8 cellular contexts compared by ENCODE assay signal in genomic region chrX:153968754-153969124, GRCh38. TPM values are rescaled to one million over a fixed set of nuclear protein-coding genes. Genes with fewer than 3 reads are reported as not detected.
DNase-seq lines count a peak whose midpoint lies in the region; ATAC-seq and TF ChIP-seq lines count a peak whose summit lies in the region.

No MANE protein-coding gene starts in this region.

- H3K9me2 ChIP-seq in MM.1S (replicated peaks; ENCODE audit: insufficient read depth, low read length) = no peaks in the 10 kb centered on the region

- WGBS in upper lobe of left lung, 2 donors = 61% methylated on average over 7 of the region's 12 CpGs; no CpG with 5 or more reads in 1 of the 2 donors

- peak overlapping the region; percentile 50 to 89 for H3K27ac Mint-ChIP-seq in activated naive CD4-positive, alpha-beta T cell treated with anti-CD3 and anti-CD28 coated beads, Interleukin-2, amount 50 U/mL, for 72 hours

- peaks cover 20% of the 10 kb centered on the region for H3K4me1 ChIP-seq in MM.1S (ENCODE audit: low read length)
- H3K4me1 ChIP-seq in upper lobe of left lung = peaks cover 36 to 60% (median 39%) of the 10 kb centered on the region in 4 donors

- H3K79me2 ChIP-seq in MM.1S (ENCODE audit: low read length) = peaks cover 80% of the 10 kb centered on the region

- H3K27me3 ChIP-seq in MM.1S (replicated peaks; ENCODE audit: insufficient read depth, low read length) = no peaks in the 10 kb centered on the region
- no peaks in the 10 kb centered on the region for H3K27me3 ChIP-seq in layer of hippocampus (ENCODE audit: control insufficient read depth, insufficient read depth, low read length)
- no peaks in the 10 kb centered on the region for H3K27me3 ChIP-seq in upper lobe of left lung

- no peaks in the 10 kb centered on the region for H3K9me3 Mint-ChIP-seq in activated naive CD4-positive, alpha-beta T cell treated with anti-CD3 and anti-CD28 coated beads, Interleukin-2, amount 50 U/mL, for 72 hours

- DNase-seq in EL (peak; percentile 16), MM.1S (peak; percentile 84), upper lobe of left lung (peak in 1 of 2 donors; percentile 19), hippocampal formation (lab: John Stamatoyannopoulos, UW) (no peak)
- no peak for DNase-seq in activated naive CD4-positive, alpha-beta T cell treated with anti-CD3 and anti-CD28 coated beads, Interleukin-2, amount 50 U/mL, for 72 hours (ENCODE audit: low spot score in 2 of 2)

- H3K27ac ChIP-seq in MM.1S (ENCODE audit: low read length) = peak overlapping the region; percentile 69; the same call in 1 of the 2 replicates
- H3K27ac ChIP-seq in layer of hippocampus (ENCODE audit: low read depth, low read length) = peak overlapping the region; percentile 99
- peak overlapping the region; percentile 18 to 100 (median 98) for H3K27ac ChIP-seq in upper lobe of left lung

- H3K9me3 ChIP-seq in MM.1S (replicated peaks; ENCODE audit: insufficient read depth, low read length) = no peaks in the 10 kb centered on the region
- peaks cover 0 to 10% (median 0%) of the 10 kb centered on the region in 4 donors for H3K9me3 ChIP-seq in upper lobe of left lung

- peak; percentile 39 for TF ChIP-seq CTCF in MM.1S (IDR thresholded peaks at IDR 0.05; ENCODE audit: low read length)
- TF ChIP-seq CTCF in upper lobe of left lung (IDR thresholded peaks at IDR 0.05) = no peak

- H3K4me3 ChIP-seq in MM.1S (ENCODE audit: low read length) = peak overlapping the region; percentile 94
- H3K4me3 ChIP-seq in upper lobe of left lung = peak overlapping the region in 2 of 4 donors; percentile 75 to 90

- H4K20me1 ChIP-seq in MM.1S (ENCODE audit: insufficient read depth, low read length) = peaks cover 23% of the 10 kb centered on the region

- no peak for ATAC-seq in activated naive CD4-positive, alpha-beta T cell treated with anti-CD3 and anti-CD28 coated beads, Interleukin-2, amount 50 U/mL, for 72 hours
- ATAC-seq in upper lobe of left lung (ENCODE audit: low FRiP score in 2 of 2) (no peak), GM18520 (IDR thresholded peaks at IDR 0.05; ENCODE audit: unreplicated experiment) (no peak), HG03469 (IDR thresholded peaks at IDR 0.05; ENCODE audit: unreplicated experiment) (no peak)

- no peak for TF ChIP-seq EP300 in upper lobe of left lung (IDR thresholded peaks at IDR 0.05)

- TF ChIP-seq POLR2A in upper lobe of left lung (IDR thresholded peaks at IDR 0.05) = no peak

- H3K36me3 ChIP-seq in MM.1S (replicated peaks; ENCODE audit: insufficient read depth, low read length) (no peaks in the 10 kb centered on the region), upper lobe of left lung (peaks cover 0 to 7% (median 4%) of the 10 kb centered on the region in 4 donors)

- peak overlapping the region; percentile 60 for H3K9ac ChIP-seq in MM.1S (ENCODE audit: low read length)

- H3K4me2 ChIP-seq in MM.1S (ENCODE audit: low read depth, low read length) = peak overlapping the region; percentile 88

- H2AFZ ChIP-seq in MM.1S (ENCODE audit: low read length) = no peak overlapping the region

- H3K36me3 Mint-ChIP-seq in activated naive CD4-positive, alpha-beta T cell treated with anti-CD3 and anti-CD28 coated beads, Interleukin-2, amount 50 U/mL, for 72 hours = peaks cover 37 to 38% of the 10 kb centered on the region in 2 donors

- peaks cover 36% of the 10 kb centered on the region for H3F3A ChIP-seq in MM.1S (ENCODE audit: insufficient read depth, low read length)

RNA-seq across cellular contexts. Expression of gene HCFC1, which starts 2.9 kb away (rescaled TPM):
- 100 to 1,000 TPM in 1 of 2 donors, 10 to 100 TPM in 1; 95.9 to 102 TPM for total RNA-seq in activated naive CD4-positive, alpha-beta T cell treated with anti-CD3 and anti-CD28 coated beads, Interleukin-2, amount 50 U/mL, for 72 hours
- total RNA-seq in upper lobe of left lung = 10 to 100 TPM; 40.8 to 78.9 (median 52.2) TPM

RNA-seq across cellular contexts. Expression of gene TMEM187, which starts 3.8 kb away (rescaled TPM):
- 1 to 10 TPM; 5.1 to 6.4 TPM for total RNA-seq in activated naive CD4-positive, alpha-beta T cell treated with anti-CD3 and anti-CD28 coated beads, Interleukin-2, amount 50 U/mL, for 72 hours
- total RNA-seq in upper lobe of left lung = 10 to 100 TPM in 2 of 6 donors, 1 to 10 TPM in 4; 2.1 to 17.7 (median 5.0) TPM

RNA-seq across cellular contexts. Expression of gene RENBP, which starts 24.3 kb away (rescaled TPM):
- 10 to 100 TPM; 14.8 to 16.1 TPM for total RNA-seq in activated naive CD4-positive, alpha-beta T cell treated with anti-CD3 and anti-CD28 coated beads, Interleukin-2, amount 50 U/mL, for 72 hours
- 10 to 100 TPM; 32.8 to 81.7 (median 54.5) TPM for total RNA-seq in upper lobe of left lung

RNA-seq across cellular contexts. Expression of gene NAA10, which starts 33.9 kb away (rescaled TPM):
- 100 to 1,000 TPM in 1 of 2 donors, 10 to 100 TPM in 1; 97.9 to 129 TPM for total RNA-seq in activated naive CD4-positive, alpha-beta T cell treated with anti-CD3 and anti-CD28 coated beads, Interleukin-2, amount 50 U/mL, for 72 hours
- total RNA-seq in upper lobe of left lung = 100 to 1,000 TPM in 2 of 6 donors, 10 to 100 TPM in 4; 30.7 to 116 (median 76.2) TPM

RNA-seq across cellular contexts. Expression of gene ARHGAP4, which starts 42.7 kb away (rescaled TPM):
- 100 to 1,000 TPM in 1 of 2 donors, 10 to 100 TPM in 1; 90.0 to 138 TPM for total RNA-seq in activated naive CD4-positive, alpha-beta T cell treated with anti-CD3 and anti-CD28 coated beads, Interleukin-2, amount 50 U/mL, for 72 hours
- 100 to 1,000 TPM in 2 of 6 donors, 10 to 100 TPM in 4; 33.4 to 353 (median 82.6) TPM for total RNA-seq in upper lobe of left lung

Comparison
In these comparisons a context has a peak if more than half of its experiments do, and no peak if none do; other contexts are left out.
1. DNase-seq: peak in EL (single experiment) and MM.1S (single experiment); none in activated naive CD4-positive, alpha-beta T cell treated with anti-CD3 and anti-CD28 coated beads, Interleukin-2, amount 50 U/mL, for 72 hours (0 of 2) and hippocampal formation (0 of 2).
2. Peak in every context shown above with its lines, with median percentiles within 50 percentile points of each other: H3K27ac ChIP-seq.